In the genomic region with DNA sequence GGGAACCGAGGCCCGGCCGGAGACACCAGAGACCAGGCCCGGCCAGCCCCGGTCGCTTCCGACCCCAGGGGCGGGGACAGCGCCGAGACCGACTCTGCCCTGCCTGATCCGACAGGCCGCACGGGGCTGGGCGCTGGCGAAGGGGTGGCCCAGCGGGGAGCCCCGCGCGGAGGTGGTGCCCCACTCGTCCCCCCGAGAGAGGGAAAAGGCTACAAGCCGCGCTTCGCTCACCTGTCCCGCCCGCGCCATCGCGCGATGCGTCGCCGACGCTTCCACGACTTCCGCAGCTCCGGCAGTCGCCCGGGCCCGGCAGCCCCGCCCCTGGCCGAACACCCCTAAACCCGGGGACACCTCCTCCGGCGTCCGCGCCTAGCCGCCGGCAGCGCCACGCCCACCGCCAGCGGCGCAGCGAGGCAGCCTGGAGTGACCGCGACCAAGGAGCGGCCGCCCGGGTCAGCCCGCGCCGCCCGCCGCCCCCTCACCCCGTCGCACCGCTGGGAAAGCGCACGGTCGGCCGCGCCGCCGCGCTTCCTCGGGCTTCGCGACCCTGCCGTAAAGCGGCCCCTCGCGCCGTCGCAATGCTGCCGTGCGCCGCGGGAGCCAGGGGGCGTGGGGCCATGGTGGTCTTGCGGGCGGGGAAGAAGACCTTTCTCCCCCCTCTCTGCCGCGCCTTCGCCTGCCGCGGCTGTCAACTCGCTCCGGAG, we compare ENCODE assay signal across 1 cellular context.
TF ChIP-seq lines count a peak whose summit lies in the region.

TSS of gene BAG5 (minus strand) at position 273 of the 704 bp plus-strand sequence. CDS start 1,493 bp downstream, outside the sequence.
A gene with protein sequence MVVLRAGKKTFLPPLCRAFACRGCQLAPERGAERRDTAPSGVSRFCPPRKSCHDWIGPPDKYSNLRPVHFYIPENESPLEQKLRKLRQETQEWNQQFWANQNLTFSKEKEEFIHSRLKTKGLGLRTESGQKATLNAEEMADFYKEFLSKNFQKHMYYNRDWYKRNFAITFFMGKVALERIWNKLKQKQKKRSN (plus strand): TSS at position 576 of the 704 bp plus-strand sequence. CDS start 42 bp downstream, at position 618.

TF ChIP-seq in GM12878, 131 proteins besides CTCF, POLR2A, EP300 and RAD21 (continued from another document):
- TF ChIP-seq, protein P1, sequence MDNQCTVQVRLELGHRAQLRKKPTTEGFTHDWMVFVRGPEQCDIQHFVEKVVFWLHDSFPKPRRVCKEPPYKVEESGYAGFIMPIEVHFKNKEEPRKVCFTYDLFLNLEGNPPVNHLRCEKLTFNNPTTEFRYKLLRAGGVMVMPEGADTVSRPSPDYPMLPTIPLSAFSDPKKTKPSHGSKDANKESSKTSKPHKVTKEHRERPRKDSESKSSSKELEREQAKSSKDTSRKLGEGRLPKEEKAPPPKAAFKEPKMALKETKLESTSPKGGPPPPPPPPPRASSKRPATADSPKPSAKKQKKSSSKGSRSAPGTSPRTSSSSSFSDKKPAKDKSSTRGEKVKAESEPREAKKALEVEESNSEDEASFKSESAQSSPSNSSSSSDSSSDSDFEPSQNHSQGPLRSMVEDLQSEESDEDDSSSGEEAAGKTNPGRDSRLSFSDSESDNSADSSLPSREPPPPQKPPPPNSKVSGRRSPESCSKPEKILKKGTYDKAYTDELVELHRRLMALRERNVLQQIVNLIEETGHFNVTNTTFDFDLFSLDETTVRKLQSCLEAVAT (IDR thresholded peaks at IDR 0.05), result no peak
- no peak for TF ChIP-seq ZBTB40 (IDR thresholded peaks at IDR 0.05; ENCODE audit: borderline replicate concordance)
- TF ChIP-seq IKZF1 (conservative IDR thresholded peaks at IDR 0.05), result peak; percentile 99
- TF ChIP-seq MYC (IDR thresholded peaks at IDR 0.05; ENCODE audit: insufficient read depth, insufficient read length, insufficient replicate concordance, low read length, severe bottlenecking), result no peak
- no peak for TF ChIP-seq CBX3 (IDR thresholded peaks at IDR 0.05; ENCODE audit: borderline replicate concordance, low read depth)
- peak; percentile 11; the same call in 1 of the 2 replicates for TF ChIP-seq TCF12 (IDR thresholded peaks at IDR 0.05; ENCODE audit: low read depth, low read length)
- TF ChIP-seq SIN3A (IDR thresholded peaks at IDR 0.05; ENCODE audit: low read depth, low read length), result peak; percentile 14
- TF ChIP-seq LARP7 (IDR thresholded peaks at IDR 0.05), result peak; percentile 99
- no peak for TF ChIP-seq NBN (IDR thresholded peaks at IDR 0.05)
- peak; percentile 94; the same call in 1 of the 2 replicates for TF ChIP-seq ATF3 (IDR thresholded peaks at IDR 0.05; ENCODE audit: borderline replicate concordance, extremely low read depth, low read depth, low read length)
- no peak; the same call in 1 of the 2 replicates for TF ChIP-seq JUND (IDR thresholded peaks at IDR 0.05; ENCODE audit: low read depth, low read length)
- peak; percentile 69; the same call in 1 of the 2 replicates for TF ChIP-seq ZNF592 (IDR thresholded peaks at IDR 0.05)
- TF ChIP-seq YY1 (IDR thresholded peaks at IDR 0.05; ENCODE audit: low read depth, low read length), result peak; percentile 81
- TF ChIP-seq JUNB (IDR thresholded peaks at IDR 0.05), result no peak
- TF ChIP-seq CEBPB (IDR thresholded peaks at IDR 0.05; ENCODE audit: borderline replicate concordance in 1 of 2, low read depth in 2 of 2, low read length in 2 of 2), result no peak
- peak; percentile 70; the same call in 1 of the 2 replicates for TF ChIP-seq RELB (IDR thresholded peaks at IDR 0.05; ENCODE audit: low read depth)
- no peak for TF ChIP-seq WRNIP1 (IDR thresholded peaks at IDR 0.05; ENCODE audit: borderline replicate concordance, low read depth, low read length)
- TF ChIP-seq ATF7 (IDR thresholded peaks at IDR 0.05; ENCODE audit: low read depth), result no peak
- no peak for TF ChIP-seq SUZ12 (IDR thresholded peaks at IDR 0.05; ENCODE audit: unreplicated experiment)
- peak; percentile 80 for TF ChIP-seq NR2F1 (conservative IDR thresholded peaks at IDR 0.05)
- TF ChIP-seq SREBF1 (IDR thresholded peaks at IDR 0.05; ENCODE audit: low read length), result no peak
- 0 out of 4 replicates have a peak, but pooled peaks of 1 of the 2 experiments have one; percentile 36 for TF ChIP-seq SRF (IDR thresholded peaks at IDR 0.05; ENCODE audit: low read depth in 2 of 2, low read length in 2 of 2)
- TF ChIP-seq IRF4 (IDR thresholded peaks at IDR 0.05; ENCODE audit: low read depth, low read length), result no peak
- TF ChIP-seq MYB (IDR thresholded peaks at IDR 0.05; ENCODE audit: borderline replicate concordance, low read depth, low read length), result no peak
- peak in 1 of 2 experiments; percentile 73; a peak in 2 of 4 replicates for TF ChIP-seq BHLHE40 (IDR thresholded peaks at IDR 0.05; ENCODE audit: borderline replicate concordance in 1 of 2, low read depth in 2 of 2, low read length in 1 of 2)
- TF ChIP-seq NR2C1 (IDR thresholded peaks at IDR 0.05), result peak; percentile 73
- peak; percentile 43 for TF ChIP-seq SP1 (IDR thresholded peaks at IDR 0.05; ENCODE audit: low read depth, low read length)
- peak; percentile 66 for TF ChIP-seq HCFC1 (IDR thresholded peaks at IDR 0.05; ENCODE audit: low read length)
